In the genomic region with DNA sequence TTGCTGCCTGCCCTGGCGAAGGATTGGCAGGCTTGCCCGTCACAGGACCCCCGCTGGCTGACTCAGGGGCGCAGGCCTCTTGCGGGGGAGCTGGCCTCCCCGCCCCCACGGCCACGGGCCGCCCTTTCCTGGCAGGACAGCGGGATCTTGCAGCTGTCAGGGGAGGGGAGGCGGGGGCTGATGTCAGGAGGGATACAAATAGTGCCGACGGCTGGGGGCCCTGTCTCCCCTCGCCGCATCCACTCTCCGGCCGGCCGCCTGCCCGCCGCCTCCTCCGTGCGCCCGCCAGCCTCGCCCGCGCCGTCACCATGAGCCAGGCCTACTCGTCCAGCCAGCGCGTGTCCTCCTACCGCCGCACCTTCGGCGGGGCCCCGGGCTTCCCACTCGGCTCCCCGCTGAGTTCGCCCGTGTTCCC, we compare ENCODE assay signal across 12 cellular contexts. TPM values are rescaled to one million over a fixed set of nuclear protein-coding genes. Genes with fewer than 3 reads are reported as not detected.
DNase-seq lines count a peak whose midpoint lies in the region; ATAC-seq, FAIRE-seq and TF ChIP-seq lines count a peak whose summit lies in the region.
"Had no signal": no experiment of that assay in that cellular context is flagged by ENCODE, and none has a peak within 500 bp of the region (broad histone marks: within the 10 kb centered on the region; RNA-seq: fewer than 3 reads in every experiment).

A gene (plus strand): TSS at position 223 of the 415 bp plus-strand sequence. CDS start 86 bp downstream, at position 309.

- no peaks in the 10 kb centered on the region for H3K79me2 ChIP-seq in astrocyte (ENCODE audit: insufficient read depth, low read length)
- no peaks in the 10 kb centered on the region for H3K79me2 ChIP-seq in neural progenitor cell (ENCODE audit: low read depth)

- no peak for FAIRE-seq in astrocyte (lab: Jason Lieb, UNC)
- FAIRE-seq: H54 had no signal

- H3K27me3 Mint-ChIP-seq in astrocyte (ENCODE audit: low read depth, unreplicated experiment) (peaks cover 21% of the 10 kb centered on the region), neural progenitor cell (ENCODE audit: insufficient read depth, low read depth) (peaks cover 10% of the 10 kb centered on the region)

- H3K4me2 ChIP-seq in astrocyte (ENCODE audit: low read length), result peak within 1 kb of the TSS; percentile 75
- H3K4me2 ChIP-seq in neural progenitor cell, result peak within 1 kb of the TSS; percentile 6

- no peak for DNase-seq in astrocyte (ENCODE audit: low read depth)
- peak; percentile 77 to 80 for DNase-seq in heart right ventricle
- peak; percentile 28 for DNase-seq in neural progenitor cell (ENCODE audit: low spot score)
- DNase-seq in upper lobe of right lung, result no peak
- DNase-seq in WERI-Rb-1, result no peak
- no peak for DNase-seq in NCI-H2107 treated with DMSO at 0.1 percent for 48 hours (lab: John Stamatoyannopoulos, UW; ENCODE audit: unreplicated experiment)
- no peak for DNase-seq in retina
- DNase-seq: DND-41, MV-4-11, T1000 had no signal

- H4K20me1 ChIP-seq in astrocyte (ENCODE audit: insufficient read depth, low read length) (no peaks in the 10 kb centered on the region), neural progenitor cell (ENCODE audit: low read depth) (no peaks in the 10 kb centered on the region)

- peaks cover 3% of the 10 kb centered on the region for H3K9me3 Mint-ChIP-seq in astrocyte (ENCODE audit: unreplicated experiment)
- peaks cover 5% of the 10 kb centered on the region for H3K9me3 Mint-ChIP-seq in neural progenitor cell
- H3K9me3 Mint-ChIP-seq: memory B cell had no signal

- H3K27ac ChIP-seq in astrocyte (ENCODE audit: low read depth, low read length) (no peak within 1 kb of the TSS), heart right ventricle (peak within 1 kb of the TSS; percentile 82 to 98 (median 95)), neural progenitor cell (no peak within 1 kb of the TSS), upper lobe of right lung (no peak within 1 kb of the TSS), WERI-Rb-1 (no peak within 1 kb of the TSS)

- peaks cover 3% of the 10 kb centered on the region for H3K27me3 ChIP-seq in astrocyte (ENCODE audit: insufficient read depth, low read length)
- peaks cover 0 to 45% (median 24%) of the 10 kb centered on the region in 7 donors for H3K27me3 ChIP-seq in heart right ventricle
- H3K27me3 ChIP-seq in neural progenitor cell, result peaks cover 29% of the 10 kb centered on the region
- peaks cover 35% of the 10 kb centered on the region for H3K27me3 ChIP-seq in upper lobe of right lung
- no peaks in the 10 kb centered on the region for H3K27me3 ChIP-seq in WERI-Rb-1 (ENCODE audit: insufficient read depth, low read depth, severe bottlenecking)

- H3K36me3 Mint-ChIP-seq in astrocyte (ENCODE audit: low read depth, unreplicated experiment) (no peaks in the 10 kb centered on the region), neural progenitor cell (no peaks in the 10 kb centered on the region)
- H3K36me3 Mint-ChIP-seq: memory B cell had no signal

- H3K4me3 ChIP-seq in astrocyte (ENCODE audit: insufficient read depth, low read depth, low read length), result no peak within 1 kb of the TSS
- H3K4me3 ChIP-seq in heart right ventricle, result peak within 1 kb of the TSS; percentile 43 to 74 (median 59)
- H3K4me3 ChIP-seq in neural progenitor cell, result no peak within 1 kb of the TSS
- H3K4me3 ChIP-seq in upper lobe of right lung, result peak within 1 kb of the TSS; percentile 19
- no peak within 1 kb of the TSS for H3K4me3 ChIP-seq in WERI-Rb-1 (ENCODE audit: low read depth, low read length)

- H3K9me3 ChIP-seq in astrocyte (ENCODE audit: insufficient read depth, low read depth, low read length) (no peaks in the 10 kb centered on the region), heart right ventricle (peaks cover 0 to 2% (median 0%) of the 10 kb centered on the region in 11 donors), neural progenitor cell (ENCODE audit: low read depth) (no peaks in the 10 kb centered on the region), upper lobe of right lung (no peaks in the 10 kb centered on the region), WERI-Rb-1 (ENCODE audit: severe bottlenecking) (no peaks in the 10 kb centered on the region)

- intact Hi-C loops in heart right ventricle (cut with DNase I) (loop anchor here in 1 of 10 donors (2.0 kb wide), 1 partner anchor 13 kb away; no protein-coding TSS in a partner anchor), upper lobe of right lung (cut with DNase I) (no loop called here)

- H2AFZ ChIP-seq in astrocyte (ENCODE audit: low read depth, low read length) (peak within 1 kb of the TSS; percentile 66), neural progenitor cell (replicated peaks) (no peak within 1 kb of the TSS)

- H3K4me1 Mint-ChIP-seq in astrocyte (ENCODE audit: low read depth, unreplicated experiment) (peaks cover 6% of the 10 kb centered on the region), neural progenitor cell (peaks cover 24% of the 10 kb centered on the region)
- H3K4me1 Mint-ChIP-seq: memory B cell had no signal

- H3K4me3 Mint-ChIP-seq in astrocyte (ENCODE audit: unreplicated experiment) (no peak within 1 kb of the TSS), neural progenitor cell (no peak within 1 kb of the TSS)
- H3K4me3 Mint-ChIP-seq: memory B cell had no signal

- H3K4me1 ChIP-seq in astrocyte (ENCODE audit: insufficient read depth, low read length) (peaks cover 17% of the 10 kb centered on the region), heart right ventricle (peaks cover 2 to 28% (median 15%) of the 10 kb centered on the region in 9 donors), neural progenitor cell (peaks cover 11% of the 10 kb centered on the region), upper lobe of right lung (no peaks in the 10 kb centered on the region)

- TF ChIP-seq CTCF in astrocyte (IDR thresholded peaks at IDR 0.05; ENCODE audit: insufficient read depth, low read depth, low read length), result no peak
- TF ChIP-seq CTCF in heart right ventricle (IDR thresholded peaks at IDR 0.05), result no peak
- TF ChIP-seq CTCF in neural progenitor cell (IDR thresholded peaks at IDR 0.05), result no peak
- TF ChIP-seq CTCF in upper lobe of right lung (IDR thresholded peaks at IDR 0.05), result no peak
- no peak for TF ChIP-seq CTCF in WERI-Rb-1 (IDR thresholded peaks at IDR 0.05; ENCODE audit: low read depth, low read length)

- peak; percentile 53 to 76 (median 66) for ATAC-seq in heart right ventricle
- ATAC-seq in upper lobe of right lung, result peak; percentile 7

- peaks cover 6% of the 10 kb centered on the region for H3F3A ChIP-seq in neural progenitor cell (ENCODE audit: low read depth)

- H3K27ac Mint-ChIP-seq in astrocyte (ENCODE audit: unreplicated experiment) (peak within 1 kb of the TSS; percentile 58), neural progenitor cell (peak within 1 kb of the TSS; percentile 79)
- H3K27ac Mint-ChIP-seq: memory B cell had no signal

- peak within 1 kb of the TSS; percentile 10 for H3K9ac ChIP-seq in astrocyte (ENCODE audit: low read length)
- H3K9ac ChIP-seq in neural progenitor cell, result no peak within 1 kb of the TSS

- no peaks in the 10 kb centered on the region for H3K36me3 ChIP-seq in astrocyte (ENCODE audit: insufficient read depth, low read length)
- peaks cover 0 to 34% (median 6%) of the 10 kb centered on the region in 9 donors for H3K36me3 ChIP-seq in heart right ventricle
- no peaks in the 10 kb centered on the region for H3K36me3 ChIP-seq in neural progenitor cell
- no peaks in the 10 kb centered on the region for H3K36me3 ChIP-seq in upper lobe of right lung
- H3K36me3 ChIP-seq in WERI-Rb-1, result no peaks in the 10 kb centered on the region

- 4 to 6% methylated on average over 31 to 39 of the region's 39 CpGs for WGBS in heart right ventricle, 2 donors

RNA-seq across cellular contexts. Expression of the gene that starts here (rescaled TPM):
- total RNA-seq in astrocyte, result 5.2 and 5.4 TPM in 2 replicates
- over 10,000 TPM; 12,560 to 18,019 (median 15,816) TPM for total RNA-seq in heart right ventricle
- over 10,000 TPM; 13,697 to 18,010 TPM for polyA plus RNA-seq in heart right ventricle
- 0.31 TPM in 1 of 2 replicates, not detected in the other for total RNA-seq in neural progenitor cell (ENCODE audit: low replicate concordance)
- 59.4 TPM for total RNA-seq in upper lobe of right lung

Comparison
In these comparisons a context has a peak if more than half of its experiments do, and no peak if none do; other contexts are left out.
1. RNA of the gene that starts here (total RNA-seq): 12,560 to 18,019 TPM in heart right ventricle; 59.4 TPM in upper lobe of right lung (single experiment), 5.2 to 5.4 TPM in astrocyte and 0.31 TPM in neural progenitor cell; every median in the first group is over 100 times any median in the second.
2. Peak in DNase-seq and H3K4me2 ChIP-seq in neural progenitor cell; RNA of the gene not detected or under 1 TPM.
3. DNase-seq: peak in heart right ventricle (2 of 2); none in astrocyte (single experiment), upper lobe of right lung (single experiment), WERI-Rb-1 (single experiment), NCI-H2107 treated with DMSO at 0.1 percent for 48 hours (single experiment) and retina (single experiment).
4. H3K27ac ChIP-seq: peak in heart right ventricle (10 of 10); none in astrocyte (single experiment), neural progenitor cell (single experiment), upper lobe of right lung (single experiment) and WERI-Rb-1 (single experiment).
5. H3K4me3 ChIP-seq: peak in heart right ventricle (10 of 10) and upper lobe of right lung (single experiment); none in astrocyte (single experiment), neural progenitor cell (single experiment) and WERI-Rb-1 (single experiment).